ENCODE assay signal across 9 cellular contexts in the genomic region with DNA sequence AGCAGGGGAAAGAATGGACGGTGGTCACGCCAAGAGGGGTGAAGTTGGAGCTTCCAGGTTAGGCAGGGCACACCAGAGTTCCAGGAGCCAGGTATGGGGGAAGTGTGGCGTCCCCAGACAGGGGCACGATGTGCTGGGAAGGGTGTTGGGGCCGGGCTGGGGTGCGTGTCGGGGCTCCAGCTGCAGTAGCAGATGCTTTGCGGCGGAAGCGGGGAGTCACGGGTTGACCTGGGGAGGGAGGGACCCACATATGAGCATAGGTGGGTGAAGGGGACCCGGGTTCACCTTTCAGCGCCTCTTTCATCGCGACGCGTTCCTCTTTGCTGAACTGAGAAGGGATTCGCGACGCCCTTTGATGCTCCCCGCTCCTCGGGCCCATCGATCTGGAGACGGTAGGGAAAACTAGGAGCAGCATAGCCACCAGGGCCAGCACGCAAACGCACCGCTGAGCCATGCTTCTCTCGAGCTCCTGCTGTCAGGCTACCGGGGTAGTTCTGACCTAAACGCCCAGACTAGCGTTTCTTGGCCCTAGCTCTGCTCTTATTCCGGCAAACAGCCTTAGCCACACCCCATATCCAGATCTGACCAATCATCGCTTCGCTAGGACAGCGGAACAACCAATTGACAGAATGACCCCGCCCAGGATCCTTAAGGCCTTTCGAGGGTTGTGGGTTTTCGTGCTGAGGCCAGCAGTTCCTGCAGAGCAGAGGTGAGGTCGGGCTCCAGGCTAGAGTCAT. TPM values are rescaled to one million over a fixed set of nuclear protein-coding genes. Genes with fewer than 3 reads are reported as not detected.
DNase-seq lines count a peak whose midpoint lies in the region; ATAC-seq and TF ChIP-seq lines count a peak whose summit lies in the region.
"Had no signal": no experiment of that assay in that cellular context is flagged by ENCODE, and none has a peak within 500 bp of the region (broad histone marks: within the 10 kb centered on the region; RNA-seq: fewer than 3 reads in every experiment).

A gene with protein sequence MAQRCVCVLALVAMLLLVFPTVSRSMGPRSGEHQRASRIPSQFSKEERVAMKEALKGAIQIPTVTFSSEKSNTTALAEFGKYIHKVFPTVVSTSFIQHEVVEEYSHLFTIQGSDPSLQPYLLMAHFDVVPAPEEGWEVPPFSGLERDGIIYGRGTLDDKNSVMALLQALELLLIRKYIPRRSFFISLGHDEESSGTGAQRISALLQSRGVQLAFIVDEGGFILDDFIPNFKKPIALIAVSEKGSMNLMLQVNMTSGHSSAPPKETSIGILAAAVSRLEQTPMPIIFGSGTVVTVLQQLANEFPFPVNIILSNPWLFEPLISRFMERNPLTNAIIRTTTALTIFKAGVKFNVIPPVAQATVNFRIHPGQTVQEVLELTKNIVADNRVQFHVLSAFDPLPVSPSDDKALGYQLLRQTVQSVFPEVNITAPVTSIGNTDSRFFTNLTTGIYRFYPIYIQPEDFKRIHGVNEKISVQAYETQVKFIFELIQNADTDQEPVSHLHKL (minus strand): TSS at position 514 of the 737 bp plus-strand sequence. CDS start 60 bp downstream, at position 454.

- H3K4me1 ChIP-seq in Panc1 (ENCODE audit: control insufficient read depth, insufficient read depth, low read length), result peaks cover 3% of the 10 kb centered on the region; the same call in 1 of the 2 replicates
- H3K4me1 ChIP-seq in uterus, result no peaks in the 10 kb centered on the region
- no peaks in the 10 kb centered on the region for H3K4me1 ChIP-seq in neural progenitor cell

- H3K4me3 ChIP-seq in Panc1 (ENCODE audit: low read depth in 2 of 2, low read length in 2 of 2), result peak within 1 kb of the TSS; percentile 60 to 86
- peak within 1 kb of the TSS; percentile 19 to 34 for H3K4me3 ChIP-seq in uterus
- no peak within 1 kb of the TSS for H3K4me3 ChIP-seq in neural progenitor cell

- H3K4me1 Mint-ChIP-seq in glutamatergic neuron (ENCODE audit: low read depth, unreplicated experiment) (no peaks in the 10 kb centered on the region), neural progenitor cell (no peaks in the 10 kb centered on the region)
- H3K4me1 Mint-ChIP-seq: neural crest cell had no signal

- no peaks in the 10 kb centered on the region for H3K79me2 ChIP-seq in neural progenitor cell (ENCODE audit: low read depth)

- H3K9ac ChIP-seq in neural progenitor cell, result no peak within 1 kb of the TSS

- no peak for TF ChIP-seq CTCF in Panc1 (IDR thresholded peaks at IDR 0.05)
- no peak for TF ChIP-seq CTCF in glutamatergic neuron (IDR thresholded peaks at IDR 0.05; ENCODE audit: partially characterized antibody, unreplicated experiment)
- TF ChIP-seq CTCF in uterus (IDR thresholded peaks at IDR 0.05), result no peak
- no peak for TF ChIP-seq CTCF in neural progenitor cell (IDR thresholded peaks at IDR 0.05)

- H3K27ac ChIP-seq in Panc1 (ENCODE audit: low read length) (peak within 1 kb of the TSS; percentile 57; the same call in 1 of the 2 replicates), uterus (no peak within 1 kb of the TSS), neural progenitor cell (no peak within 1 kb of the TSS)

- no peak within 1 kb of the TSS for H3K4me2 ChIP-seq in neural progenitor cell

- H3K36me3 ChIP-seq in Panc1 (ENCODE audit: control insufficient read depth, insufficient read depth, low read length) (no peaks in the 10 kb centered on the region), uterus (no peaks in the 10 kb centered on the region), neural progenitor cell (peaks cover 8% of the 10 kb centered on the region)

- no TSS peak for BruUV-seq in Panc1 (replicated peaks; lab: Mats Ljungman, UMichigan)

- no peaks in the 10 kb centered on the region for H3F3A ChIP-seq in neural progenitor cell (ENCODE audit: low read depth)

- POLR2A ChIA-PET in Panc1 (lab: Charles Lee), result no interaction called here

- H3K36me3 Mint-ChIP-seq in glutamatergic neuron (ENCODE audit: unreplicated experiment) (no peaks in the 10 kb centered on the region), neural progenitor cell (peaks cover 3% of the 10 kb centered on the region)

- H3K27ac Mint-ChIP-seq in glutamatergic neuron (ENCODE audit: unreplicated experiment), result no peak within 1 kb of the TSS
- H3K27ac Mint-ChIP-seq in neural progenitor cell, result no peak within 1 kb of the TSS

- DNase-seq in C1 segment of cervical spinal cord (lab: John Stamatoyannopoulos, UW) (peak in 10 of 14 donors; percentile 5 to 78 (median 44)), Panc1 (ENCODE audit: low read depth, low spot score) (peak; percentile 79), activated gamma-delta T cell treated with Interleukin-2 at 50 U/mL for 16 hours (peak; percentile 86), glutamatergic neuron (peak; percentile 78), retina (peak; percentile 85), uterus (peak; percentile 67 to 81), neural progenitor cell (ENCODE audit: low spot score) (no peak)

- H3K9me3 ChIP-seq in Panc1 (ENCODE audit: control insufficient read depth, insufficient read depth, low read depth, low read length) (0 out of 2 replicates have a peak, but pooled peaks cover 11% of the 10 kb centered on the region), uterus (no peaks in the 10 kb centered on the region), neural progenitor cell (ENCODE audit: low read depth) (no peaks in the 10 kb centered on the region)

- in situ Hi-C loops in Panc1 (cut with HindIII; ENCODE audit: low pct_unique_long_range_greater_than_20kb, low sequenced_read_pairs), result no loop called here

- H4K20me1 ChIP-seq in neural progenitor cell (ENCODE audit: low read depth), result no peaks in the 10 kb centered on the region

- 0 out of 2 replicates have a peak, but pooled peaks cover 4% of the 10 kb centered on the region for H3K27me3 ChIP-seq in Panc1 (ENCODE audit: control insufficient read depth, insufficient read depth, low read length)
- no peaks in the 10 kb centered on the region for H3K27me3 ChIP-seq in uterus
- no peaks in the 10 kb centered on the region for H3K27me3 ChIP-seq in neural progenitor cell

- TF ChIP-seq POLR2A in uterus (IDR thresholded peaks at IDR 0.05), result no peak

- no peak within 1 kb of the TSS for H2AFZ ChIP-seq in neural progenitor cell (replicated peaks)

- CTCF ChIA-PET in Panc1 (lab: Charles Lee), result interaction anchor here (1.3 kb wide), 1 partner anchor 128 kb away, joined by 4 read pairs; no protein-coding TSS in a partner anchor

- peaks cover 4% of the 10 kb centered on the region for H3K27me3 Mint-ChIP-seq in glutamatergic neuron (ENCODE audit: unreplicated experiment)
- H3K27me3 Mint-ChIP-seq in neural progenitor cell (ENCODE audit: insufficient read depth, low read depth), result no peaks in the 10 kb centered on the region

- intact Hi-C loops in Panc1 (cut with micrococcal nuclease; ENCODE audit: unreplicated experiment), result no loop called here
- intact Hi-C loops in uterus (cut with DNase I; ENCODE audit: low total_unique reads), result no loop called here

- ATAC-seq in GM21825 (IDR thresholded peaks at IDR 0.05; ENCODE audit: unreplicated experiment) (peak; percentile 97), Panc1 (peak; percentile 100)

- peak within 1 kb of the TSS; percentile 93 for H3K4me3 Mint-ChIP-seq in glutamatergic neuron (ENCODE audit: unreplicated experiment)
- no peak within 1 kb of the TSS for H3K4me3 Mint-ChIP-seq in neural progenitor cell
- H3K4me3 Mint-ChIP-seq: neural crest cell had no signal

- H3K9me3 Mint-ChIP-seq in glutamatergic neuron (ENCODE audit: unreplicated experiment) (peaks cover 4% of the 10 kb centered on the region), neural progenitor cell (peaks cover 15% of the 10 kb centered on the region)

RNA-seq across cellular contexts. Expression of the gene that starts here (rescaled TPM):
- 0.13 TPM for total RNA-seq in Panc1 (2021; ENCODE audit: unreplicated experiment)
- polyA plus RNA-seq in Panc1 (2012; ENCODE audit: insufficient read length), result 0.35 TPM
- not detected for total RNA-seq in glutamatergic neuron (ENCODE audit: unreplicated experiment)
- total RNA-seq in uterus, result under 1 TPM in 2 of 4 donors, not detected in 2; 0.59 to 0.69 TPM
- not detected in 2 replicates for total RNA-seq in neural progenitor cell (ENCODE audit: low replicate concordance)
- total RNA-seq: neural crest cell had no signal

Comparison
In these comparisons a context has a peak if more than half of its experiments do, and no peak if none do; other contexts are left out.
1. Peak in DNase-seq, ATAC-seq, H3K4me3 ChIP-seq and H3K27ac ChIP-seq in Panc1; RNA of the gene not detected or under 1 TPM.
2. Peak in DNase-seq in glutamatergic neuron; RNA of the gene not detected or under 1 TPM.
3. Peak in DNase-seq and H3K4me3 ChIP-seq in uterus; RNA of the gene not detected or under 1 TPM.